26 cellular contexts compared by ENCODE assay signal in the genomic region with DNA sequence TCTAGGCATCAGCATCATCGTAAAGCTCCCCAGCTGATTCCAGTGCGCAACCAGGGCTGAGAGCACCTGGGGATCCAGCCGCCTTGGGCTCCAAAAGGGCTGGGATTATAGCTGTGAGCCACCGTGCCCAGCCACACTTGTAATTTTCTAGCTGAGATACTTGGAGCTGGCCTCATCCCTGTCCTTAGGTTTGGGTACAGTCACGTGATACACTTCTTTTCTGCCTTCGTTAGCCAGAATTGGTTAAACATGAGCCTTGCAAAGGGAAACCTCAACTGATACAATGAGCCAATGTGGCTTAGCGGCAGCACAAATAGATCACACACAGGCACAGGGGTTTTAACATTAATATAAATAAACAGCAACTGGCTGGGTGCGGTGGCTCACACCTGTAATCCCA.
"Had no signal": no experiment of that assay in that cellular context is flagged by ENCODE, and none has a peak within 500 bp of the region (broad histone marks: within the 10 kb centered on the region; RNA-seq: fewer than 3 reads in every experiment).

No MANE protein-coding gene starts in this region.

- H3K36me3 Mint-ChIP-seq: mesothelial cell of epicardium had no signal

- H3K4me1 ChIP-seq: esophagus muscularis mucosa, foreskin keratinocyte, gastroesophageal sphincter, left lung had no signal

- ATAC-seq: effector memory CD8-positive, alpha-beta T cell; foreskin keratinocyte; gastroesophageal sphincter; heart right ventricle; left cardiac atrium; left lung; left ventricle myocardium superior; lower lobe of right lung; mucosa of descending colon had no signal

- FAIRE-seq: endometrium, endothelial cell of umbilical vein, frontal cortex, islet of Langerhans, kidney had no signal

- H3K9me3 ChIP-seq: esophagus muscularis mucosa, gastroesophageal sphincter, heart right ventricle, left lung, lower lobe of right lung, mucosa of descending colon had no signal

- DNase-seq: cerebellar nuclear complex; effector CD8-positive, alpha-beta T cell; effector memory CD8-positive, alpha-beta T cell; endodermal cell; foreskin keratinocyte; glutamatergic neuron; head of caudate nucleus; heart right ventricle; hippocampal formation; kidney; kidney glomerular epithelial cell; left cardiac atrium; left lung; left ventricle myocardium superior; lower lobe of right lung; mesenchymal stem cell had no signal

- H3K27ac Mint-ChIP-seq: effector memory CD8-positive, alpha-beta T cell; endodermal cell; mesothelial cell of epicardium had no signal

- H3K9me3 Mint-ChIP-seq: central memory CD8-positive, alpha-beta T cell; effector memory CD8-positive, alpha-beta T cell; endodermal cell; mesothelial cell of epicardium had no signal

- H3K27me3 ChIP-seq: foreskin keratinocyte, left lung had no signal

- H3K27ac ChIP-seq: coronary artery, esophagus muscularis mucosa, foreskin keratinocyte, gastroesophageal sphincter, heart right ventricle, left lung, lower lobe of right lung had no signal

- H3K4me3 ChIP-seq: coronary artery, esophagus muscularis mucosa, gastroesophageal sphincter, heart right ventricle, left lung, lower lobe of right lung, mucosa of descending colon had no signal

- H3K4me3 Mint-ChIP-seq: central memory CD8-positive, alpha-beta T cell; effector memory CD8-positive, alpha-beta T cell; endodermal cell; mesothelial cell of epicardium had no signal

- H3K4me1 Mint-ChIP-seq: central memory CD8-positive, alpha-beta T cell; mesothelial cell of epicardium had no signal

- H3K36me3 ChIP-seq: esophagus muscularis mucosa, gastroesophageal sphincter, heart right ventricle, left lung, lower lobe of right lung had no signal
